In the genomic region with DNA sequence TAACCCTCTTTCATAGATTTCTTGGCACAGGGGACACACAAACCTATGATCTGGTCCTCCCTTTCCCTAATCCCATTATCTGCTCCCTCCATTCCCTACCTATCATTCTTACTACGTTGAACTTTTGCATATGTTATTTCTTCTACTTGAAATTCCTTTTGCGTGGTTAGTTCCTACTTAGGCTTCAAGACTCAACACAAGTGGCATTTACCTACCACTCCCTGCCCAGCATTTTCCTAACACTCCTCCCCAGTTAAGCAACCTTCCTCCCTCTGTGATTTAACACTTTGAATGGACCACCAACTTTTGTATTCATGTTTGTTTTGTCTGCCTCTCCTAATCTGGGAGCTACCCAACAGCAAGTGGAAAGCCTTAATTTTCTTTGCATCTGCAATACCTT, we compare ENCODE assay signal across 24 cellular contexts.
"Had no signal": no experiment of that assay in that cellular context is flagged by ENCODE, and none has a peak within 500 bp of the region (broad histone marks: within the 10 kb centered on the region; RNA-seq: fewer than 3 reads in every experiment).

No MANE protein-coding gene starts in this region.

- FAIRE-seq: HepG2, K562, RCC 7860 had no signal

- H3K27me3 ChIP-seq: SJSA1 had no signal

- H3K4me1 ChIP-seq: SJSA1 had no signal

- H3K36me3 ChIP-seq: SJSA1 had no signal

- H3K9me3 ChIP-seq: SJSA1, SK-N-SH had no signal

- H3K4me2 ChIP-seq: KMS-11, SK-N-SH had no signal

- ATAC-seq: HepG2, K562 had no signal

- H3K27ac ChIP-seq: KMS-11, SJSA1 had no signal

- H3K4me3 Mint-ChIP-seq: IgD-negative memory B cell had no signal

- DNase-seq: Kasumi-1, MM.1S, NCI-H1092 treated with DMSO at 0.1 percent for 48 hours, NCI-H1436, NCI-H187, NCI-H2029, NCI-H2081 treated with DMSO at 0.1 percent for 48 hours, NCI-H2171, NCI-H226, NCI-H446, NCI-H510A treated with DMSO at 0.1 percent for 48 hours, NCI-H526 treated with DMSO at 0.1 percent for 48 hours, NCI-H774, Right ventricle myocardium superior, RPMI8226, SIG-M5, SK-N-SH, SW 1271 had no signal

- H3K36me3 Mint-ChIP-seq: IgD-negative memory B cell had no signal

- H3K27me3 Mint-ChIP-seq: IgD-negative memory B cell had no signal

- H3K4me3 ChIP-seq: K562, SJSA1 had no signal

- H3K9ac ChIP-seq: KMS-11, SK-N-SH had no signal
